9 cellular contexts compared by ENCODE assay signal in genomic region chr11:105609341-105609781, GRCh38. TPM values are rescaled to one million over a fixed set of nuclear protein-coding genes. Genes with fewer than 3 reads are reported as not detected.
DNase-seq lines count a peak whose midpoint lies in the region; ATAC-seq and TF ChIP-seq lines count a peak whose summit lies in the region.
"Had no signal": no experiment of that assay in that cellular context is flagged by ENCODE, and none has a peak within 500 bp of the region (broad histone marks: within the 10 kb centered on the region; RNA-seq: fewer than 3 reads in every experiment).

No MANE protein-coding gene starts in this region.

- no peaks in the 10 kb centered on the region for H3K4me1 ChIP-seq in osteoblast (ENCODE audit: insufficient read depth, low read length)

- peaks cover 10% of the 10 kb centered on the region for H3K27me3 ChIP-seq in osteoblast (ENCODE audit: insufficient read depth, low read length)

- no peak overlapping the region for H3K27ac ChIP-seq in osteoblast (ENCODE audit: low read depth, low read length)

- in situ Hi-C loops in GM13977 (cut with MboI; ENCODE audit: low pct_unique_long_range_greater_than_20kb, low sequenced_read_pairs, unreplicated experiment): no loop called here

- DNase-seq in AG08396 (ENCODE audit: low spot score) (peak; percentile 17), GM13977 (ENCODE audit: low spot score) (peak; percentile 44), NCI-H526 treated with DMSO at 0.1 percent for 48 hours (lab: John Stamatoyannopoulos, UW) (peak; percentile 62), dermis blood vessel endothelial cell (peak; percentile 60), osteoblast (ENCODE audit: insufficient read length, low spot score, missing footprints) (no peak)
- DNase-seq in stimulated activated CD8-positive, alpha-beta memory T cell treated with anti-CD3 and anti-CD28 coated beads, Interleukin-4, amount 100 ng/mL, for 48 hours: no peak

- peak overlapping the region; percentile 47 for H2AFZ ChIP-seq in osteoblast (ENCODE audit: low read length)

- no peaks in the 10 kb centered on the region for H3K36me3 ChIP-seq in osteoblast (ENCODE audit: insufficient read depth, low read length)

- no peaks in the 10 kb centered on the region for H4K20me1 ChIP-seq in osteoblast (ENCODE audit: insufficient read depth, low read length)

- no peaks in the 10 kb centered on the region for H3K79me2 ChIP-seq in osteoblast (ENCODE audit: insufficient read depth, low read length)

- TF ChIP-seq CTCF in GM13977 (IDR thresholded peaks at IDR 0.05; ENCODE audit: extremely low read depth, insufficient read depth, missing control alignments) (peak; percentile 32), osteoblast (IDR thresholded peaks at IDR 0.05; ENCODE audit: extremely low read depth, low read depth, low read length) (no peak)

- H3K9me3 ChIP-seq in osteoblast (ENCODE audit: low read depth, low read length): no peaks in the 10 kb centered on the region

- peak overlapping the region; percentile 38 for H3K4me2 ChIP-seq in osteoblast (ENCODE audit: insufficient read depth, low read length)

- H3K4me3 ChIP-seq in osteoblast (ENCODE audit: insufficient read depth, low read length): no peak overlapping the region

- ATAC-seq in HG02973 (IDR thresholded peaks at IDR 0.05; ENCODE audit: unreplicated experiment) (peak; percentile 88), GM21825 (IDR thresholded peaks at IDR 0.05; ENCODE audit: unreplicated experiment) (no peak)

RNA-seq across cellular contexts. Expression of gene GRIA4, which starts 0.5 kb away (rescaled TPM):
- total RNA-seq in dermis blood vessel endothelial cell (not detected in 2 replicates), osteoblast (not detected in 2 replicates)
- total RNA-seq: mononuclear cell had no signal

Comparison
In these comparisons a context has a peak if more than half of its experiments do, and no peak if none do; other contexts are left out.
1. DNase-seq: peak in AG08396 (single experiment), GM13977 (single experiment), NCI-H526 treated with DMSO at 0.1 percent for 48 hours (single experiment) and dermis blood vessel endothelial cell (single experiment); none in osteoblast (single experiment) and stimulated activated CD8-positive, alpha-beta memory T cell treated with anti-CD3 and anti-CD28 coated beads, Interleukin-4, amount 100 ng/mL, for 48 hours (single experiment).